28 cellular contexts compared by ENCODE assay signal in the genomic region with DNA sequence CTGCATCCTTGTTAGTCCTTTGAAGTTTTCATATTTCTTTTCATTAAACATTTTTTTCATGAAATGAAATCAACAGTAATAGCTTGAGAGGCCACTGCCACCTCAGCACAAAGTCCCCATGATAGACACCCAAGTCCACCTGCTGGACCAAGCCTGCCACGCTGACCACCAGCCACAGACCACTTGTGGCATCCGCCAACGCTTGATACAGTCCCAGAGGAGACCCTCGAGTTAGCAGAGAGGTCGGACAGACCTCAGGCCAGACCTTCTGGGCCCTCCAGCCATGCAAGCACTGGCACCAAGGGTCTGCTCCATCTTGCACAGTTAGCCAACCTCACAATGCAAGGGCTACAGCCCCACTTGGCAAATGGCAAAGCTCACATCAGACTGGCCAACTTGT.
DNase-seq lines count a peak whose midpoint lies in the region; ATAC-seq, FAIRE-seq and TF ChIP-seq lines count a peak whose summit lies in the region.
"Had no signal": no experiment of that assay in that cellular context is flagged by ENCODE, and none has a peak within 500 bp of the region (broad histone marks: within the 10 kb centered on the region; RNA-seq: fewer than 3 reads in every experiment).

No MANE protein-coding gene starts in this region.

- H3K27ac ChIP-seq in kidney (ENCODE audit: low read depth in 2 of 2, low read length in 2 of 2) (no peak overlapping the region), neuronal stem cell (replicated peaks; ENCODE audit: low read length) (no peak overlapping the region), spleen (no peak overlapping the region)
- H3K27ac ChIP-seq: BLaER1 had no signal

- H3K4me2 ChIP-seq in neuronal stem cell (ENCODE audit: insufficient read depth, low read length, poor library complexity, severe bottlenecking), result no peak overlapping the region
- H3K4me2 ChIP-seq: BLaER1 had no signal

- DNase-seq in chondrocyte (ENCODE audit: low spot score) (peak; percentile 68), kidney (peak; percentile 52), neuronal stem cell (ENCODE audit: low spot score) (no peak), spleen (peak; percentile 42), MG63 (no peak)
- no peak for DNase-seq in stimulated activated CD4-positive, alpha-beta T cell treated with anti-CD3 and anti-CD28 coated beads, Interleukin-12 subunit alpha, Interleukin-12 subunit beta, amount 100 ng/mL, for 4 hours
- DNase-seq: 8988T; ACHN; BE2C; C1 segment of cervical spinal cord; CD4-positive, alpha-beta memory T cell; CD4-positive, CD25-positive, alpha-beta regulatory T cell; COR-L47; DMS 273 treated with DMSO at 0.1 percent for 48 hours; DMS153; DMS53; DMS79; DND-41; EL; GDM1 had no signal

- H3K9me3 ChIP-seq in kidney (ENCODE audit: control insufficient read depth in 1 of 2, low read length in 2 of 2), result peaks cover 0 to 6% of the 10 kb centered on the region in 2 donors
- H3K9me3 ChIP-seq in neuronal stem cell (replicated peaks in 1 of 2; ENCODE audit: control insufficient read depth in 2 of 2, insufficient read depth in 1 of 2, low read depth in 1 of 2, low read length in 2 of 2), result peaks cover 3 to 11% of the 10 kb centered on the region in 2 donors
- H3K9me3 ChIP-seq in spleen, result peaks cover 0 to 4% (median 0%) of the 10 kb centered on the region in 8 donors
- no peaks in the 10 kb centered on the region for H3K9me3 ChIP-seq in MG63
- H3K9me3 ChIP-seq: BLaER1 had no signal

- no peak for TF ChIP-seq POLR2A in spleen (IDR thresholded peaks at IDR 0.05)

- H3K4me1 ChIP-seq in kidney (ENCODE audit: control insufficient read depth in 1 of 2, insufficient read depth in 1 of 2, low read depth in 1 of 2, low read length in 2 of 2) (no peaks in the 10 kb centered on the region), neuronal stem cell (ENCODE audit: control insufficient read depth in 2 of 2, insufficient read depth in 1 of 2, low read depth in 1 of 2, low read length in 2 of 2) (peaks cover 20 to 26% of the 10 kb centered on the region in 2 donors), spleen (no peaks in the 10 kb centered on the region)
- H3K4me1 ChIP-seq: BE2C had no signal

- H3K14ac ChIP-seq in neuronal stem cell (ENCODE audit: low read length), result no peak overlapping the region

- no peak for FAIRE-seq in kidney (lab: Jason Lieb, UNC)
- FAIRE-seq: A204.1, GM12878, GM12892, GM18507 had no signal

- peak overlapping the region; percentile 59 for H3K23ac ChIP-seq in neuronal stem cell (ENCODE audit: low read depth, low read length, poor library complexity)

- no peak overlapping the region for H3K4ac ChIP-seq in neuronal stem cell (ENCODE audit: low read length)

- H3K36me3 Mint-ChIP-seq in chondrocyte (ENCODE audit: low read depth), result peaks cover 2% of the 10 kb centered on the region
- H3K36me3 Mint-ChIP-seq: CD4-positive, alpha-beta memory T cell; CD8-positive, alpha-beta memory T cell had no signal

- H2AFZ ChIP-seq in neuronal stem cell (ENCODE audit: low read length), result no peak overlapping the region

- H3K27me3 Mint-ChIP-seq in chondrocyte (ENCODE audit: low read depth), result peaks cover 33% of the 10 kb centered on the region

- H4K8ac ChIP-seq in neuronal stem cell (ENCODE audit: low read depth, low read length), result no peak overlapping the region

- H3K36me3 ChIP-seq in kidney (ENCODE audit: control insufficient read depth in 1 of 2, insufficient read depth in 2 of 2, low read length in 2 of 2), result no peaks in the 10 kb centered on the region
- H3K36me3 ChIP-seq in neuronal stem cell (replicated peaks in 1 of 2; ENCODE audit: control insufficient read depth in 2 of 2, insufficient read depth in 2 of 2, low read length in 2 of 2), result peaks cover 0 to 2% of the 10 kb centered on the region in 2 donors
- no peaks in the 10 kb centered on the region for H3K36me3 ChIP-seq in spleen
- no peaks in the 10 kb centered on the region for H3K36me3 ChIP-seq in MG63
- H3K36me3 ChIP-seq: BE2C, BLaER1 had no signal

- no peak overlapping the region for H2BK15ac ChIP-seq in neuronal stem cell (ENCODE audit: low read length)

- intact Hi-C loops in kidney (cut with DNase I), result no loop called here
- intact Hi-C loops in spleen (cut with DNase I; ENCODE audit: low total_unique reads), result no loop called here

- H3K4me3 ChIP-seq in kidney (ENCODE audit: low read length in 2 of 2), result no peak overlapping the region
- H3K4me3 ChIP-seq in neuronal stem cell (ENCODE audit: low read length in 2 of 2), result no peak overlapping the region
- H3K4me3 ChIP-seq in spleen, result no peak overlapping the region
- H3K4me3 ChIP-seq in MG63, result no peak overlapping the region
- H3K4me3 ChIP-seq: BLaER1, GM12878 had no signal

- no peak overlapping the region for H2BK120ac ChIP-seq in neuronal stem cell (ENCODE audit: low read depth, low read length)

- peak overlapping the region; percentile 96 for H2AK5ac ChIP-seq in neuronal stem cell (ENCODE audit: low read depth, low read length)

- H3K9me3 Mint-ChIP-seq in chondrocyte (ENCODE audit: low read depth), result peaks cover 4% of the 10 kb centered on the region
- H3K9me3 Mint-ChIP-seq: CD8-positive, alpha-beta memory T cell had no signal

- no peak overlapping the region for H2BK12ac ChIP-seq in neuronal stem cell (ENCODE audit: low read length)

- H3K27ac Mint-ChIP-seq in chondrocyte (ENCODE audit: unreplicated experiment), result no peak overlapping the region
- H3K27ac Mint-ChIP-seq: CD14-positive monocyte; CD8-positive, alpha-beta memory T cell had no signal

- TF ChIP-seq CTCF in chondrocyte (IDR thresholded peaks at IDR 0.05) (no peak), kidney (IDR thresholded peaks at IDR 0.05; ENCODE audit: borderline replicate concordance, extremely low read depth, insufficient read depth) (no peak), spleen (IDR thresholded peaks at IDR 0.05 in 8 of 11, conservative IDR thresholded peaks at IDR 0.05 in 3 of 11) (no peak)

- H3K79me1 ChIP-seq in neuronal stem cell (ENCODE audit: low read depth, low read length), result peaks cover 1% of the 10 kb centered on the region

- H3K27me3 ChIP-seq in neuronal stem cell (ENCODE audit: control insufficient read depth in 3 of 3, insufficient read depth in 3 of 3, low read depth in 1 of 3, low read length in 3 of 3), result peaks cover 0 to 19% (median 0%) of the 10 kb centered on the region in 3 experiments
- H3K27me3 ChIP-seq in spleen (replicated peaks in 1 of 7), result peaks cover 0 to 92% (median 12%) of the 10 kb centered on the region in 7 donors
- H3K27me3 ChIP-seq in MG63, result no peaks in the 10 kb centered on the region
- H3K27me3 ChIP-seq: BLaER1 had no signal

- ATAC-seq in HG02870 (IDR thresholded peaks at IDR 0.05; ENCODE audit: unreplicated experiment), result no peak
- ATAC-seq: GM12878 had no signal

- H3K18ac ChIP-seq in neuronal stem cell (ENCODE audit: low read length), result peak overlapping the region; percentile 83

- no CpG with 5 or more reads among the region's 5 CpGs for WGBS in neuronal stem cell (ENCODE audit: extremely low coverage in 2 of 2, insufficient read length in 2 of 2, insufficient replicate concordance in 1 of 2), 2 donors
- 85 to 95% (median 90%) methylated on average over 5 of the region's 5 CpGs for WGBS in spleen, 5 donors

- H3K4me3 Mint-ChIP-seq in chondrocyte (ENCODE audit: unreplicated experiment), result no peak overlapping the region
- H3K4me3 Mint-ChIP-seq: CD14-positive monocyte; CD4-positive, alpha-beta memory T cell; CD4-positive, CD25-positive, alpha-beta regulatory T cell; CD8-positive, alpha-beta memory T cell had no signal

- H4K91ac ChIP-seq in neuronal stem cell (ENCODE audit: low read depth, low read length, poor library complexity), result no peak overlapping the region

- H2BK5ac ChIP-seq in neuronal stem cell (ENCODE audit: low read length), result no peak overlapping the region

- no peaks in the 10 kb centered on the region for H3K4me1 Mint-ChIP-seq in chondrocyte (ENCODE audit: low read depth)

- no peak overlapping the region for H3K9ac ChIP-seq in kidney (ENCODE audit: low read length in 2 of 2)
- no peak overlapping the region for H3K9ac ChIP-seq in neuronal stem cell (ENCODE audit: low read depth, low read length, poor library complexity)
- H3K9ac ChIP-seq: BLaER1 had no signal

Comparison
In these comparisons a context has a peak if more than half of its experiments do, and no peak if none do; other contexts are left out.
1. DNase-seq: peak in chondrocyte (single experiment), kidney (single experiment) and spleen (single experiment); none in neuronal stem cell (single experiment), stimulated activated CD4-positive, alpha-beta T cell treated with anti-CD3 and anti-CD28 coated beads, Interleukin-12 subunit alpha, Interleukin-12 subunit beta, amount 100 ng/mL, for 4 hours (single experiment) and MG63 (single experiment).